10 cellular contexts compared by ENCODE assay signal in the genomic region with DNA sequence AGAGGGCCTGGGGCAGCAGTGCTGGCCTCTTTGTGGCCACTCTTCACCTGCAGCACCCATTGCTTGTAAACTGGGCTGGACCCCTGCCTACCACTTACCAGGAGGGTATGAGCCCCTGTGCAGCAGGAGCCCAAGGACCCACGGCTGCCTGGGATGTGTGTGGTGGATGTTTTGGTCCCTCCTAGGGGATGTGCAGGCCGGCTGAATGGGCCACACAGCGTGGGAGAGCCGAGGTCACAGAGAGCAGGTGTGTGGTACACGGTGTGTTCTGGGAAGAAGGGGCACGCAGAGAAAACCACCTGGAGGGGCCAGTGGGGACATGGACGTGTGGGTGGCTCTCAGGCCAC. TPM values are rescaled to one million over a fixed set of nuclear protein-coding genes. Genes with fewer than 3 reads are reported as not detected.
DNase-seq lines count a peak whose midpoint lies in the region; ATAC-seq and TF ChIP-seq lines count a peak whose summit lies in the region.
"Had no signal": no experiment of that assay in that cellular context is flagged by ENCODE, and none has a peak within 500 bp of the region (broad histone marks: within the 10 kb centered on the region; RNA-seq: fewer than 3 reads in every experiment).

No MANE protein-coding gene starts in this region.

- TF ChIP-seq CTCF in HEK293 (tag by site-specific recombination; IDR thresholded peaks at IDR 0.05) = no peak

- POLR2A ChIA-PET in HEK293 (lab: Yijun Ruan, JAX) = interaction anchor here (1.2 kb wide), 1 partner anchor 20 kb away, joined by 5 read pairs; the partner anchor contains the start of genes GNB1L and RTL10

- no peak for DNase-seq in CD4-positive, CD25-positive, alpha-beta regulatory T cell
- DNase-seq in effector memory CD4-positive, alpha-beta T cell = no peak
- peak; percentile 68 for DNase-seq in posterior vena cava (ENCODE audit: low spot score)
- no peak for DNase-seq in kidney tubule cell (ENCODE audit: low spot score)
- no peak for DNase-seq in NCI-H2227 (lab: John Stamatoyannopoulos, UW; ENCODE audit: unreplicated experiment)
- DNase-seq: KBM-7, RPMI8226 had no signal

- H3K9me3 Mint-ChIP-seq in CD4-positive, CD25-positive, alpha-beta regulatory T cell = no peaks in the 10 kb centered on the region

- H3K4me3 Mint-ChIP-seq in CD4-positive, CD25-positive, alpha-beta regulatory T cell = peak overlapping the region in 2 of 4 donors; percentile 41 to 51

- no peaks in the 10 kb centered on the region for H3K9me3 ChIP-seq in CD4-positive, CD25-positive, alpha-beta regulatory T cell (ENCODE audit: control insufficient read depth in 2 of 2, low read length in 2 of 2)
- H3K9me3 ChIP-seq in HEK293 (ENCODE audit: control insufficient read depth, insufficient read depth, low read depth, low read length) = no peaks in the 10 kb centered on the region
- H3K9me3 ChIP-seq in effector memory CD4-positive, alpha-beta T cell (ENCODE audit: control insufficient read depth, low read length) = no peaks in the 10 kb centered on the region
- H3K9me3 ChIP-seq: stomach had no signal

- CTCF ChIA-PET in HEK293 (lab: Yijun Ruan, JAX) = interaction anchor here (0.9 to 1.2 kb wide), 2 partner anchors 36 to 144 kb away, joined by 3 to 6 read pairs; no protein-coding TSS in a partner anchor

- peaks cover 2% of the 10 kb centered on the region for H3K36me3 ChIP-seq in CD4-positive, CD25-positive, alpha-beta regulatory T cell (ENCODE audit: control insufficient read depth, insufficient read depth, low read length)
- H3K36me3 ChIP-seq in HEK293 (ENCODE audit: control insufficient read depth in 2 of 2, insufficient read depth in 1 of 2, low read length in 2 of 2) = no peaks in the 10 kb centered on the region
- H3K36me3 ChIP-seq in effector memory CD4-positive, alpha-beta T cell (ENCODE audit: control insufficient read depth, insufficient read depth, low read length) = no peaks in the 10 kb centered on the region

- intact Hi-C loops in posterior vena cava (cut with DNase I) = no loop called here

- H3K27ac Mint-ChIP-seq in CD4-positive, CD25-positive, alpha-beta regulatory T cell = peak overlapping the region in 2 of 3 donors; percentile 42 to 74

- H3K27me3 Mint-ChIP-seq in CD4-positive, CD25-positive, alpha-beta regulatory T cell = no peaks in the 10 kb centered on the region

- H3K4me1 ChIP-seq in CD4-positive, CD25-positive, alpha-beta regulatory T cell (ENCODE audit: control insufficient read depth, insufficient read depth, low read length, poor library complexity, severe bottlenecking) = peaks cover 20% of the 10 kb centered on the region
- H3K4me1 ChIP-seq in HEK293 (ENCODE audit: control insufficient read depth, insufficient read depth, low read length) = peaks cover 21% of the 10 kb centered on the region
- H3K4me1 ChIP-seq in effector memory CD4-positive, alpha-beta T cell (ENCODE audit: control insufficient read depth, insufficient read depth, low read length, poor library complexity, severe bottlenecking) = peaks cover 13% of the 10 kb centered on the region

- no peak overlapping the region for H3K27ac ChIP-seq in CD4-positive, CD25-positive, alpha-beta regulatory T cell (ENCODE audit: insufficient read depth, low read length, poor library complexity, severe bottlenecking)
- H3K27ac ChIP-seq in HEK293 (ENCODE audit: extremely low read depth, low read depth, low read length) = peak overlapping the region; percentile 58; the same call in 1 of the 2 replicates
- peak overlapping the region; percentile 10 for H3K27ac ChIP-seq in effector memory CD4-positive, alpha-beta T cell (ENCODE audit: insufficient read depth, low read length, poor library complexity, severe bottlenecking)
- H3K27ac ChIP-seq: stomach had no signal

- ATAC-seq in CD4-positive, CD25-positive, alpha-beta regulatory T cell (ENCODE audit: low read depth in 2 of 2) = no peak
- ATAC-seq in HG02852 (IDR thresholded peaks at IDR 0.05; ENCODE audit: unreplicated experiment) = no peak

- no peaks in the 10 kb centered on the region for H3K27me3 ChIP-seq in CD4-positive, CD25-positive, alpha-beta regulatory T cell (ENCODE audit: control insufficient read depth, insufficient read depth, low read length)
- H3K27me3 ChIP-seq in effector memory CD4-positive, alpha-beta T cell (replicated peaks; ENCODE audit: control insufficient read depth, insufficient read depth, low read length, poor library complexity, severe bottlenecking) = no peaks in the 10 kb centered on the region
- H3K27me3 ChIP-seq: stomach had no signal

- H3K36me3 Mint-ChIP-seq in CD4-positive, CD25-positive, alpha-beta regulatory T cell = no peaks in the 10 kb centered on the region

- no peak overlapping the region for H3K4me3 ChIP-seq in CD4-positive, CD25-positive, alpha-beta regulatory T cell (ENCODE audit: low read depth, low read length)
- H3K4me3 ChIP-seq in HEK293 (ENCODE audit: low read depth, low read length) = no peak overlapping the region
- H3K4me3 ChIP-seq in effector memory CD4-positive, alpha-beta T cell (ENCODE audit: insufficient read depth, low read depth, low read length, poor library complexity, severe bottlenecking) = no peak overlapping the region
- H3K4me3 ChIP-seq: stomach had no signal

- peaks cover 0 to 12% (median 5%) of the 10 kb centered on the region in 4 donors for H3K4me1 Mint-ChIP-seq in CD4-positive, CD25-positive, alpha-beta regulatory T cell

TF ChIP-seq in HEK293, 187 proteins besides CTCF, POLR2A, EP300 and RAD21:
- no peak for TF ChIP-seq ZNF416 (tag by site-specific recombination; IDR thresholded peaks at IDR 0.05)
- no peak for TF ChIP-seq FEZF1 (tag by site-specific recombination; IDR thresholded peaks at IDR 0.05)
- no peak for TF ChIP-seq ZNF148 (tag by site-specific recombination; IDR thresholded peaks at IDR 0.05; ENCODE audit: borderline replicate concordance)

RNA-seq across cellular contexts. Expression of gene GNB1L, which starts 19.3 kb away (rescaled TPM):
- total RNA-seq in CD4-positive, CD25-positive, alpha-beta regulatory T cell = 8.2 TPM
- polyA plus RNA-seq in CD4-positive, CD25-positive, alpha-beta regulatory T cell = 10 to 100 TPM; 13.3 to 29.8 (median 19.7) TPM
- total RNA-seq in posterior vena cava = 1 to 10 TPM; 3.6 to 3.9 TPM

RNA-seq across cellular contexts. Expression of gene RTL10, which starts 19.3 kb away (rescaled TPM):
- 18.8 TPM for total RNA-seq in CD4-positive, CD25-positive, alpha-beta regulatory T cell
- 10 to 100 TPM in 2 of 4 donors, 1 to 10 TPM in 2; 7.5 to 12.6 (median 10.9) TPM for polyA plus RNA-seq in CD4-positive, CD25-positive, alpha-beta regulatory T cell
- 1 to 10 TPM; 7.6 to 8.6 TPM for total RNA-seq in posterior vena cava
